ENCODE assay signal across 8 cellular contexts in genomic region chr6:32843979-32844838, GRCh38. TPM values are rescaled to one million over a fixed set of nuclear protein-coding genes. Genes with fewer than 3 reads are reported as not detected.
DNase-seq lines count a peak whose midpoint lies in the region; ATAC-seq and TF ChIP-seq lines count a peak whose summit lies in the region.

TSS of gene PSMB8 (minus strand) at chr6:32844047. CDS start at chr6:32843996, 51 bp downstream.

- H3K36me3 ChIP-seq in SK-N-SH (replicated peaks in 1 of 2; ENCODE audit: control insufficient read depth in 1 of 2, insufficient read depth in 2 of 2, low read length in 1 of 2), result peaks cover 5 to 27% of the 10 kb centered on the region in 2 experiments

- CTCF ChIA-PET in SK-N-SH (lab: Yijun Ruan, JAX), result interaction anchor here (0.8 to 5.2 kb wide), 10 partner anchors 11 to 140 kb away, joined by 3 to 31 read pairs (median 4); partner anchors contain the start of genes PSMB9 and TAP1

- peak; percentile 77 for ATAC-seq in HG02571 (IDR thresholded peaks at IDR 0.05; ENCODE audit: unreplicated experiment)

- no peak for TF ChIP-seq RAD21 in SK-N-SH (IDR thresholded peaks at IDR 0.05; ENCODE audit: low read length)

- no peak for TF ChIP-seq EP300 in SK-N-SH (IDR thresholded peaks at IDR 0.05; ENCODE audit: borderline replicate concordance in 1 of 2, low read depth in 1 of 2, low read length in 1 of 2)

- no peaks in the 10 kb centered on the region for H3K27me3 ChIP-seq in SK-N-SH (ENCODE audit: insufficient read depth)

- DNase-seq in NCI-H1048 (lab: John Stamatoyannopoulos, UW) (peak; percentile 86), SK-N-SH (peak; percentile 94), globus pallidus (ENCODE audit: low spot score) (peak; percentile 93), nucleus accumbens (lab: John Stamatoyannopoulos, UW) (peak; percentile 34 to 97 (median 86)), superior temporal gyrus (ENCODE audit: extremely low spot score) (peak; percentile 94)
- DNase-seq in activated naive CD4-positive, alpha-beta T cell treated with anti-CD3 and anti-CD28 coated beads, Interleukin-2, amount 50 U/mL, for 16 hours, result peak; percentile 97

- no peaks in the 10 kb centered on the region for H3K9me2 ChIP-seq in SK-N-SH

- H3K4me3 ChIP-seq in GM08714 (ENCODE audit: low read length) (peak within 1 kb of the TSS; percentile 71), SK-N-SH (ENCODE audit: low read depth in 2 of 2, low read length in 1 of 2) (peak within 1 kb of the TSS; percentile 71 to 72)

- peaks cover 0 to 13% of the 10 kb centered on the region in 2 experiments; a peak in 1 of 4 replicates for H3K4me1 ChIP-seq in SK-N-SH (ENCODE audit: control insufficient read depth in 1 of 2, insufficient read depth in 2 of 2, low read depth in 1 of 2, low read length in 1 of 2)

- H4K20me1 ChIP-seq in SK-N-SH (ENCODE audit: insufficient read depth), result no peaks in the 10 kb centered on the region

- POLR2A ChIA-PET in SK-N-SH (lab: Yijun Ruan, JAX), result interaction anchor here (1.4 kb wide), 1 partner anchor 128 kb away, joined by 8 read pairs; no protein-coding TSS in a partner anchor

- H3K79me2 ChIP-seq in SK-N-SH (ENCODE audit: insufficient read depth), result no peaks in the 10 kb centered on the region

- H3K27ac ChIP-seq in SK-N-SH (ENCODE audit: low read depth in 2 of 2, low read length in 1 of 2), result peak within 1 kb of the TSS; percentile 53 to 57

- TF ChIP-seq CTCF in SK-N-SH (IDR thresholded peaks at IDR 0.05), result peak; percentile 28; the same call in 1 of the 2 replicates

- H3K9ac ChIP-seq in SK-N-SH, result peak within 1 kb of the TSS; percentile 70

- H2AFZ ChIP-seq in SK-N-SH (ENCODE audit: low read depth), result peak within 1 kb of the TSS; percentile 94

- peaks cover 2% of the 10 kb centered on the region for H3F3A ChIP-seq in SK-N-SH (replicated peaks; ENCODE audit: insufficient read depth)

- WGBS in SK-N-SH (ENCODE audit: low lambda C conversion rate), result 1% methylated on average over 27 of the region's 40 CpGs

- no peaks in the 10 kb centered on the region for H3K9me3 ChIP-seq in SK-N-SH

- H3K4me2 ChIP-seq in SK-N-SH, result peak within 1 kb of the TSS; percentile 84

TF ChIP-seq in SK-N-SH, 30 proteins besides CTCF, POLR2A, EP300 and RAD21:
- TF ChIP-seq RCOR1 (IDR thresholded peaks at IDR 0.05; ENCODE audit: low read length) (no peak), RFX5 (IDR thresholded peaks at IDR 0.05; ENCODE audit: low read length) (peak; percentile 99), ELF1 (IDR thresholded peaks at IDR 0.05) (no peak), MAX (IDR thresholded peaks at IDR 0.05; ENCODE audit: low read depth) (peak; percentile 32; the same call in 1 of the 2 replicates), SIN3A (IDR thresholded peaks at IDR 0.05; ENCODE audit: borderline replicate concordance, low read depth, low read length) (peak; percentile 14; the same call in 1 of the 2 replicates), TAF1 (IDR thresholded peaks at IDR 0.05; ENCODE audit: borderline replicate concordance, low read depth, low read length) (peak; percentile 37; the same call in 1 of the 2 replicates)

RNA-seq across cellular contexts. Expression of gene PSMB8, which starts in this region (rescaled TPM):
- polyA plus RNA-seq in SK-N-SH (2012; rRNA removed), result 52.8 and 55.7 TPM in 2 replicates
- polyA plus RNA-seq in SK-N-SH (2012; cell fraction: cytosol; rRNA removed), result 46.3 and 55.0 TPM in 2 replicates
- polyA plus RNA-seq in SK-N-SH (2012; cell fraction: nucleus; rRNA removed), result 36.6 and 41.1 TPM in 2 replicates

Comparison
In these comparisons a context has a peak if more than half of its experiments do, and no peak if none do; other contexts are left out.
1. Peak in every context shown above with its lines: DNase-seq, ATAC-seq, H3K4me3 ChIP-seq and H3K27ac ChIP-seq.